In genomic region chr19:20565321-20566018, GRCh38 we compare ENCODE assay signal across 1 cellular context.
TF ChIP-seq lines count a peak whose summit lies in the region.

Gene ZNF737, minus strand, starts transcription at chr19:20565781. Its CDS starts 141 bp downstream, at chr19:20565640.

TF ChIP-seq in HepG2, 621 proteins besides CTCF, POLR2A, EP300 and RAD21 (continued from another document and continues in another):
- TF ChIP-seq, protein P1, sequence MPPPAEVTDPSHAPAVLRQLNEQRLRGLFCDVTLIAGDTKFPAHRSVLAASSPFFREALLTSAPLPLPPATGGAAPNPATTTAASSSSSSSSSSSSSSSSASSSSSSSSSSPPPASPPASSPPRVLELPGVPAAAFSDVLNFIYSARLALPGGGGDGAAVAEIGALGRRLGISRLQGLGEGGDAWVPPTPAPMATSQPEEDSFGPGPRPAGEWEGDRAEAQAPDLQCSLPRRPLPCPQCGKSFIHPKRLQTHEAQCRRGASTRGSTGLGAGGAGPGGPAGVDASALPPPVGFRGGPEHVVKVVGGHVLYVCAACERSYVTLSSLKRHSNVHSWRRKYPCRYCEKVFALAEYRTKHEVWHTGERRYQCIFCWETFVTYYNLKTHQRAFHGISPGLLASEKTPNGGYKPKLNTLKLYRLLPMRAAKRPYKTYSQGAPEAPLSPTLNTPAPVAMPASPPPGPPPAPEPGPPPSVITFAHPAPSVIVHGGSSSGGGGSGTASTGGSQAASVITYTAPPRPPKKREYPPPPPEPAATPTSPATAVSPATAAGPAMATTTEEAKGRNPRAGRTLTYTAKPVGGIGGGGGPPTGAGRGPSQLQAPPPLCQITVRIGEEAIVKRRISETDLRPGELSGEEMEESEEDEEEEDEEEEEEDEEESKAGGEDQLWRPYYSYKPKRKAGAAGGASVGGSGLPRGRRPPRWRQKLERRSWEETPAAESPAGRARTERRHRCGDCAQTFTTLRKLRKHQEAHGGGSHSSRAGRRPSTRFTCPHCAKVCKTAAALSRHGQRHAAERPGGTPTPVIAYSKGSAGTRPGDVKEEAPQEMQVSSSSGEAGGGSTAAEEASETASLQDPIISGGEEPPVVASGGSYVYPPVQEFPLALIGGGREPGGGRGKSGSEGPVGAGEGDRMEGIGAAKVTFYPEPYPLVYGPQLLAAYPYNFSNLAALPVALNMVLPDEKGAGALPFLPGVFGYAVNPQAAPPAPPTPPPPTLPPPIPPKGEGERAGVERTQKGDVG (CRISPR knock-in tag; IDR thresholded peaks at IDR 0.05; ENCODE audit: borderline replicate concordance), result 0 out of 2 replicates have a peak, but pooled peaks have one; percentile 40
- TF ChIP-seq PITX1 (CRISPR knock-in tag; IDR thresholded peaks at IDR 0.05) (peak; percentile 30; the same call in 1 of the 2 replicates), KAT8 (CRISPR knock-in tag; IDR thresholded peaks at IDR 0.05) (peak; percentile 77), ARID3A (IDR thresholded peaks at IDR 0.05; ENCODE audit: low read depth, low read length) (peak; percentile 36; the same call in 1 of the 2 replicates), CREBL2 (CRISPR knock-in tag; IDR thresholded peaks at IDR 0.05; ENCODE audit: borderline replicate concordance) (no peak), ZNF317 (CRISPR knock-in tag; IDR thresholded peaks at IDR 0.05) (0 out of 2 replicates have a peak, but pooled peaks have one; percentile 40), YEATS4 (CRISPR knock-in tag; IDR thresholded peaks at IDR 0.05; ENCODE audit: borderline replicate concordance) (peak; percentile 18; the same call in 1 of the 2 replicates), ETV6 (CRISPR knock-in tag; conservative IDR thresholded peaks at IDR 0.05) (0 out of 2 replicates have a peak, but pooled peaks have one; percentile 44), ZNF577 (CRISPR knock-in tag; IDR thresholded peaks at IDR 0.05; ENCODE audit: borderline replicate concordance, low read depth) (no peak), ZNF430 (CRISPR knock-in tag; IDR thresholded peaks at IDR 0.05) (0 out of 2 replicates have a peak, but pooled peaks have one; percentile 44), AHDC1 (CRISPR knock-in tag; IDR thresholded peaks at IDR 0.05; ENCODE audit: borderline replicate concordance) (no peak), IRF9 (CRISPR knock-in tag; IDR thresholded peaks at IDR 0.05; ENCODE audit: borderline replicate concordance) (peak; percentile 41; the same call in 1 of the 2 replicates), ELF3 (CRISPR knock-in tag; IDR thresholded peaks at IDR 0.05) (peak; percentile 45; the same call in 1 of the 2 replicates), POGZ (CRISPR knock-in tag; IDR thresholded peaks at IDR 0.05) (peak; percentile 88), XRCC5 (optimal IDR thresholded peaks at IDR 0.05; ENCODE audit: low read length) (peak; percentile 19), HIVEP1 (CRISPR knock-in tag; IDR thresholded peaks at IDR 0.05) (peak; percentile 26; the same call in 1 of the 2 replicates), ZNF121 (CRISPR knock-in tag; IDR thresholded peaks at IDR 0.05) (0 out of 2 replicates have a peak, but pooled peaks have one; percentile 21), ZMYM4 (CRISPR knock-in tag; IDR thresholded peaks at IDR 0.05) (peak; percentile 94), ZNF619 (CRISPR knock-in tag; IDR thresholded peaks at IDR 0.05) (0 out of 2 replicates have a peak, but pooled peaks have one; percentile 45), ZNF543 (CRISPR knock-in tag; IDR thresholded peaks at IDR 0.05) (peak; percentile 47; the same call in 1 of the 2 replicates), PCBP2 (optimal IDR thresholded peaks at IDR 0.05; ENCODE audit: low read depth, low read length, poor library complexity, severe bottlenecking) (no peak), RARG (CRISPR knock-in tag; IDR thresholded peaks at IDR 0.05; ENCODE audit: low read depth) (no peak), HOMEZ (CRISPR knock-in tag; IDR thresholded peaks at IDR 0.05; ENCODE audit: low read depth) (peak; percentile 56; the same call in 1 of the 2 replicates), ZNF546 (CRISPR knock-in tag; conservative IDR thresholded peaks at IDR 0.05) (peak; percentile 63; the same call in 1 of the 2 replicates), KLF16 (CRISPR knock-in tag; IDR thresholded peaks at IDR 0.05) (0 out of 4 replicates have a peak, but pooled peaks of 1 of the 2 experiments have one; percentile 41), ZNF225 (CRISPR knock-in tag; IDR thresholded peaks at IDR 0.05) (0 out of 2 replicates have a peak, but pooled peaks have one; percentile 31), ZNF891 (CRISPR knock-in tag; IDR thresholded peaks at IDR 0.05) (peak; percentile 73; the same call in 1 of the 2 replicates), SP2 (CRISPR knock-in tag; IDR thresholded peaks at IDR 0.05) (peak; percentile 79), ZFY (CRISPR knock-in tag; IDR thresholded peaks at IDR 0.05) (peak; percentile 87), GABPB1 (CRISPR knock-in tag; IDR thresholded peaks at IDR 0.05) (peak; percentile 73), TFDP1 (CRISPR knock-in tag; IDR thresholded peaks at IDR 0.05; ENCODE audit: borderline replicate concordance) (peak; percentile 37; the same call in 1 of the 2 replicates), POLR2G (IDR thresholded peaks at IDR 0.05; ENCODE audit: low read depth, low read length) (peak; percentile 78), IRX3 (CRISPR knock-in tag; IDR thresholded peaks at IDR 0.05; ENCODE audit: borderline replicate concordance, low read depth) (0 out of 2 replicates have a peak, but pooled peaks have one; percentile 48), REPIN1 (CRISPR knock-in tag; IDR thresholded peaks at IDR 0.05; ENCODE audit: borderline replicate concordance, low read depth) (0 out of 2 replicates have a peak, but pooled peaks have one; percentile 40)
- TF ChIP-seq, protein P2, sequence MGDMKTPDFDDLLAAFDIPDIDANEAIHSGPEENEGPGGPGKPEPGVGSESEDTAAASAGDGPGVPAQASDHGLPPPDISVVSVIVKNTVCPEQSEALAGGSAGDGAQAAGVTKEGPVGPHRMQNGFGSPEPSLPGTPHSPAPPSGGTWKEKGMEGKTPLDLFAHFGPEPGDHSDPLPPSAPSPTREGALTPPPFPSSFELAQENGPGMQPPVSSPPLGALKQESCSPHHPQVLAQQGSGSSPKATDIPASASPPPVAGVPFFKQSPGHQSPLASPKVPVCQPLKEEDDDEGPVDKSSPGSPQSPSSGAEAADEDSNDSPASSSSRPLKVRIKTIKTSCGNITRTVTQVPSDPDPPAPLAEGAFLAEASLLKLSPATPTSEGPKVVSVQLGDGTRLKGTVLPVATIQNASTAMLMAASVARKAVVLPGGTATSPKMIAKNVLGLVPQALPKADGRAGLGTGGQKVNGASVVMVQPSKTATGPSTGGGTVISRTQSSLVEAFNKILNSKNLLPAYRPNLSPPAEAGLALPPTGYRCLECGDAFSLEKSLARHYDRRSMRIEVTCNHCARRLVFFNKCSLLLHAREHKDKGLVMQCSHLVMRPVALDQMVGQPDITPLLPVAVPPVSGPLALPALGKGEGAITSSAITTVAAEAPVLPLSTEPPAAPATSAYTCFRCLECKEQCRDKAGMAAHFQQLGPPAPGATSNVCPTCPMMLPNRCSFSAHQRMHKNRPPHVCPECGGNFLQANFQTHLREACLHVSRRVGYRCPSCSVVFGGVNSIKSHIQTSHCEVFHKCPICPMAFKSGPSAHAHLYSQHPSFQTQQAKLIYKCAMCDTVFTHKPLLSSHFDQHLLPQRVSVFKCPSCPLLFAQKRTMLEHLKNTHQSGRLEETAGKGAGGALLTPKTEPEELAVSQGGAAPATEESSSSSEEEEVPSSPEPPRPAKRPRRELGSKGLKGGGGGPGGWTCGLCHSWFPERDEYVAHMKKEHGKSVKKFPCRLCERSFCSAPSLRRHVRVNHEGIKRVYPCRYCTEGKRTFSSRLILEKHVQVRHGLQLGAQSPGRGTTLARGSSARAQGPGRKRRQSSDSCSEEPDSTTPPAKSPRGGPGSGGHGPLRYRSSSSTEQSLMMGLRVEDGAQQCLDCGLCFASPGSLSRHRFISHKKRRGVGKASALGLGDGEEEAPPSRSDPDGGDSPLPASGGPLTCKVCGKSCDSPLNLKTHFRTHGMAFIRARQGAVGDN (CRISPR knock-in tag; IDR thresholded peaks at IDR 0.05), result peak; percentile 71
